ENCODE assay signal across 7 cellular contexts in the genomic region with DNA sequence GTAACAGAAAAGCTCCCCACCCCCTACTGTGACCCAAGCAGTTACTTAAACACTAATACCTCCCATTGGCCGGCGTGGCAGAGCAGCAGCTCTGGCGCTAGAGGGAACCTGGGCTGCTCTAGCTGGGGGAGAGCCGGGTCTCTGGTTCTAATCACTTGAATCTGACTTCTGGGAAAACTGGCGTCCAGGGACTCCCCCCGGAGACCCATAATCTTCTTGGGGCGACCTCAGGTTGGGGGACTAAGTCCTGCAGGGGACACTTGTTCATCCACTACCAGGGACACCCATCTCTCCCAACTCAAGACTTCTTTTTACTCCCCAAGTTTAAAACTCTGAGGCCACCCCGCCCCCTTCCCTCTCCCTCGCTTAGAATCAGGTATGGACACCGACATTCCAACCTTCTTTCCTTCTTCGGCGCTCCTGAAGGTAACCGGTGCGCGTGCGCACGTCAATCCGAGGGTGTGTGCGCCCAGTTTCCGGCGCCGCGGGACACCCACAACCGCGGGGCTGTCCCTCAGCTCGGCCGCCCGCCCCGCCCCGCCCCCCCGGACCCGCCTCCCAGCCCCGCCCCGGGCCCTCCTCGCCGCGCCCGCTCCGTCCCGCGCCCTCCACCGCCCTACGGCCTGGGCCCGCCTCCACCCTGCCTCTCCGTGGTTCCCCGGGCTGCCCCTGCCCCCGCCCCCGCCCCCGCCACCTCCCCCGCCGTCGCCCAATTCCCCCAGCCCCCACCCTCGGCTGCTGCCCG. TPM values are rescaled to one million over a fixed set of nuclear protein-coding genes. Genes with fewer than 3 reads are reported as not detected.
DNase-seq lines count a peak whose midpoint lies in the region; ATAC-seq and TF ChIP-seq lines count a peak whose summit lies in the region.

A gene with protein sequence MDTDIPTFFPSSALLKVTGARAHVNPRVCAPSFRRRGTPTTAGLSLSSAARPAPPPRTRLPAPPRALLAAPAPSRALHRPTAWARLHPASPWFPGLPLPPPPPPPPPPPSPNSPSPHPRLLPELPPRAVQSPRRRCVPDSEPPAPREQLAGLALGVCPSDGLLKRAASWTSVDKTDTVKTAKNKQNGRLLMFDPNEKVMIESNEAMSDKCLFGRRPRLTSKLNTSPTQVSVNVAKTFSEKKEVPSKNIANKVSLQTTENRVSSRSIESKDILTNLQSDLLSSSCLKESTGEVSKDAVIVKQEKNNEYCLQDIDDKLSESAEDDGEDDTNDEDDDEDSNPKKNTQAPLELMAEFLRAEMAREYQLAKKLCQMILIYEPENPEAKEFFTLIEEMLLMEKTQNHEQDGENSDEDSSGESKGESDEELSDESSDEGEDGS (plus strand): TSS at position 75 of the 745 bp plus-strand sequence. CDS start 304 bp downstream, at position 379.

- H3K36me3 Mint-ChIP-seq in chondrocyte (ENCODE audit: low read depth) = peaks cover 2% of the 10 kb centered on the region

- no peaks in the 10 kb centered on the region for H3K9me3 Mint-ChIP-seq in chondrocyte (ENCODE audit: low read depth)

- ATAC-seq in GM18867 (IDR thresholded peaks at IDR 0.05; ENCODE audit: unreplicated experiment) = peak; percentile 82
- peak; percentile 85 for ATAC-seq in HG03066 (IDR thresholded peaks at IDR 0.05; ENCODE audit: low read depth, unreplicated experiment)

- peak within 1 kb of the TSS; percentile 81 for H3K27ac Mint-ChIP-seq in chondrocyte (ENCODE audit: unreplicated experiment)

- TF ChIP-seq CTCF in chondrocyte (IDR thresholded peaks at IDR 0.05) = peak; percentile 57

- peaks cover 21% of the 10 kb centered on the region for H3K27me3 Mint-ChIP-seq in chondrocyte (ENCODE audit: low read depth)

- H3K4me1 Mint-ChIP-seq in chondrocyte (ENCODE audit: low read depth) = peaks cover 12% of the 10 kb centered on the region

- H3K4me3 Mint-ChIP-seq in chondrocyte (ENCODE audit: unreplicated experiment) = peak within 1 kb of the TSS; percentile 88

- peak; percentile 81 for DNase-seq in NCI-H2196 treated with DMSO at 0.1 percent for 48 hours (lab: John Stamatoyannopoulos, UW; ENCODE audit: unreplicated experiment)
- DNase-seq in activated CD4-positive, CD25-positive, alpha-beta regulatory T cell treated with anti-CD3 and anti-CD28 coated beads, Interleukin-2, amount 50 U/mL, for 72 hours = peak; percentile 65
- no peak for DNase-seq in chondrocyte (ENCODE audit: low spot score)
- DNase-seq in kidney tubule cell (ENCODE audit: low spot score) = peak; percentile 94
- peak; percentile 14 to 31 for DNase-seq in stimulated activated CD4-positive, alpha-beta T cell treated with anti-CD3 and anti-CD28 coated beads, Interleukin-1b, Interleukin-23, amount 100 ng/mL, for 1 hour (ENCODE audit: low read depth in 2 of 2)

RNA-seq across cellular contexts. Expression of the gene that starts here (rescaled TPM):
- total RNA-seq in chondrocyte = 2.1 to 2.6 TPM in 2 of 3 replicates, not detected in the other
